In the genomic region with DNA sequence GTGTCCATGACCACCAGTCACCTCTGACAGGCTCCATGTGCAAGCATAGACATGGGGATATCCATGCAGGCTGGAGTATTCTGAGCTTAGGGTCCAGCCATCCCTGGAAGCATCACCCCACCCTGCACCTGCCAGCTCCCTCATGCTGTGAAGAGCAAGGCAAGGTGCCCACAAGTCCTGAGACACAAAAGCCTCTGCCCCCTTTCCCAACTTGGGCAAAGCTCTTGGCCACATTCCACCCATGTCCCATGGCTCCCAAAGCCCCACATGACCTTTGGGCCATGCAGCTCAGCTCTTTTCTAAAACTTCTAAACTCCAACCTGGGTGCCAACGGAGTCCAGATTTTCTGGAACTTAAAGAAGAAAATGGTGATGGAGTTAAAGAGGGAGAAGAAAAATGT, we compare ENCODE assay signal across 34 cellular contexts.
"Had no signal": no experiment of that assay in that cellular context is flagged by ENCODE, and none has a peak within 500 bp of the region (broad histone marks: within the 10 kb centered on the region; RNA-seq: fewer than 3 reads in every experiment).

No MANE protein-coding gene starts in this region.

- H3K36me3 ChIP-seq: adrenal gland, ascending aorta, brain microvascular endothelial cell, breast epithelium, cardiac muscle cell had no signal

- ATAC-seq: activated naive CD4-positive, alpha-beta T cell treated with anti-CD3 and anti-CD28 coated beads, Interleukin-2, amount 50 U/mL, for 72 hours; activated naive CD8-positive, alpha-beta T cell treated with anti-CD3 and anti-CD28 coated beads, Interleukin-2, amount 50 U/mL, for 24 hours; activated T-cell treated with anti-CD3 and anti-CD28 coated beads, Interleukin-2, amount 50 U/mL, for 4 hours; activated T-cell treated with anti-CD3 and anti-CD28 coated beads, Interleukin-2, amount 50 U/mL, for 72 hours; activated T-helper 17 cell treated with anti-CD3 and anti-CD28 coated beads, Interleukin-2, amount 50 U/mL, for 72 hours; body of pancreas had no signal

- DNase-seq: activated effector memory CD4-positive, alpha-beta T cell treated with anti-CD3 and anti-CD28 coated beads, Interleukin-2, amount 50 U/mL, for 16 hours; activated effector memory CD4-positive, alpha-beta T cell treated with Interleukin-2 at 50 U/mL for 16 hours; activated gamma-delta T cell; activated gamma-delta T cell treated with Interleukin-2 at 50 U/mL for 16 hours; activated naive CD4-positive, alpha-beta T cell; activated naive CD4-positive, alpha-beta T cell treated with anti-CD3 and anti-CD28 coated beads for 36 hours; activated naive CD4-positive, alpha-beta T cell treated with anti-CD3 and anti-CD28 coated beads, Interleukin-2, amount 10 ng/mL, durations not matched to agents 7 days and 5 days; activated naive CD4-positive, alpha-beta T cell treated with anti-CD3 and anti-CD28 coated beads, Interleukin-2, amount 50 U/mL, for 16 hours; activated naive CD4-positive, alpha-beta T cell treated with Interleukin-2 at 50 U/mL for 16 hours; activated naive CD8-positive, alpha-beta T cell treated with anti-CD3 and anti-CD28 coated beads for 36 hours; activated naive CD8-positive, alpha-beta T cell treated with anti-CD3 and anti-CD28 coated beads, Interleukin-2, amount 10 ng/mL, durations not matched to agents 7 days and 5 days; activated naive CD8-positive, alpha-beta T cell treated with anti-CD3 and anti-CD28 coated beads, Interleukin-2, amount 50 U/mL, for 24 hours; activated T-cell treated with anti-CD3 and anti-CD28 coated beads, Interleukin-2, amount 50 U/mL, for 1 hour; activated T-cell treated with anti-CD3 and anti-CD28 coated beads, Interleukin-2, amount 50 U/mL, for 24 hours; activated T-cell treated with anti-CD3 and anti-CD28 coated beads, Interleukin-2, amount 50 U/mL, for 4 hours; activated T-cell treated with anti-CD3 and anti-CD28 coated beads, Interleukin-2, amount 50 U/mL, for 48 hours; activated T-cell treated with anti-CD3 and anti-CD28 coated beads, Interleukin-2, amount 50 U/mL, for 72 hours; adrenal gland; amniotic stem cell; amygdala; anterior cingulate cortex; aorta; body of pancreas; brain microvascular endothelial cell; caudate nucleus; central memory CD4-positive, alpha-beta T cell; cerebellar nuclear complex had no signal

- H3K27ac ChIP-seq: adrenal gland, ascending aorta, body of pancreas, brain microvascular endothelial cell, breast epithelium, cardiac muscle cell had no signal

- H3K4me1 ChIP-seq: adrenal gland, ascending aorta, breast epithelium had no signal

- H3K27me3 ChIP-seq: adrenal gland, ascending aorta, body of pancreas, brain microvascular endothelial cell, breast epithelium, cardiac muscle cell had no signal

- FAIRE-seq: astrocyte, bronchial epithelial cell had no signal

- H3K4me3 ChIP-seq: adrenal gland, ascending aorta, body of pancreas, breast epithelium, cardiac muscle cell had no signal

- H3K9me3 ChIP-seq: adrenal gland, ascending aorta, body of pancreas, breast epithelium had no signal
